In genomic region chr19:34998777-34999497, GRCh38 we compare ENCODE assay signal across 8 cellular contexts. TPM values are rescaled to one million over a fixed set of nuclear protein-coding genes. Genes with fewer than 3 reads are reported as not detected.
DNase-seq lines count a peak whose midpoint lies in the region; ATAC-seq and TF ChIP-seq lines count a peak whose summit lies in the region.

No MANE protein-coding gene starts in this region.

- H3K36me3 ChIP-seq in right atrium auricular region (no peaks in the 10 kb centered on the region), skeletal muscle satellite cell (ENCODE audit: insufficient read depth, low read length) (peaks cover 6% of the 10 kb centered on the region)

- H3K9me3 ChIP-seq in right atrium auricular region (no peaks in the 10 kb centered on the region), skeletal muscle satellite cell (replicated peaks; ENCODE audit: low read length) (no peaks in the 10 kb centered on the region)

- CTCF ChIA-PET in activated CD8-positive, alpha-beta T cell treated with anti-CD3 and anti-CD28 coated beads for 36 hours (lab: Charles Lee): interaction anchor here (3.5 to 5.1 kb wide), 2 partner anchors 14 to 27 kb away, joined by 18 to 31 read pairs; no protein-coding TSS in a partner anchor

- H3K27me3 Mint-ChIP-seq in activated CD8-positive, alpha-beta T cell treated with anti-CD3 and anti-CD28 coated beads for 36 hours: no peaks in the 10 kb centered on the region

- intact Hi-C loops in activated CD8-positive, alpha-beta T cell treated with anti-CD3 and anti-CD28 coated beads for 36 hours (cut with micrococcal nuclease): no loop called here

- peak; percentile 1 for ATAC-seq in activated CD8-positive, alpha-beta T cell treated with anti-CD3 and anti-CD28 coated beads for 36 hours
- ATAC-seq in GM18502 (IDR thresholded peaks at IDR 0.05; ENCODE audit: poor library complexity, unreplicated experiment): no peak

- in situ Hi-C loops in GM13977 (cut with MboI; ENCODE audit: low pct_unique_long_range_greater_than_20kb, low sequenced_read_pairs, unreplicated experiment): no loop called here

- H3K4me3 Mint-ChIP-seq in activated CD8-positive, alpha-beta T cell treated with anti-CD3 and anti-CD28 coated beads for 36 hours: peak overlapping the region; percentile 99

- no peak for TF ChIP-seq CTCF in GM13977 (IDR thresholded peaks at IDR 0.05; ENCODE audit: extremely low read depth, insufficient read depth, missing control alignments)
- no peak for TF ChIP-seq CTCF in activated CD8-positive, alpha-beta T cell treated with anti-CD3 and anti-CD28 coated beads for 36 hours (IDR thresholded peaks at IDR 0.05)
- TF ChIP-seq CTCF in right atrium auricular region (IDR thresholded peaks at IDR 0.05): no peak

- H3K27ac Mint-ChIP-seq in activated CD8-positive, alpha-beta T cell treated with anti-CD3 and anti-CD28 coated beads for 36 hours: peak overlapping the region; percentile 87

- H3K27me3 ChIP-seq in right atrium auricular region (no peaks in the 10 kb centered on the region), skeletal muscle satellite cell (ENCODE audit: control insufficient read depth, insufficient read depth, low read length) (no peaks in the 10 kb centered on the region)

- H3K27ac ChIP-seq in right atrium auricular region: peak overlapping the region; percentile 98

- peak overlapping the region; percentile 89 for H3K9ac ChIP-seq in skeletal muscle satellite cell (ENCODE audit: low read depth, low read length)

- H3K4me3 ChIP-seq in right atrium auricular region (peak overlapping the region; percentile 73 to 97), skeletal muscle satellite cell (ENCODE audit: low read length) (peak overlapping the region; percentile 75)

- H3K9me3 Mint-ChIP-seq in activated CD8-positive, alpha-beta T cell treated with anti-CD3 and anti-CD28 coated beads for 36 hours: no peaks in the 10 kb centered on the region

- POLR2A ChIA-PET in activated CD8-positive, alpha-beta T cell treated with anti-CD3 and anti-CD28 coated beads for 36 hours (lab: Charles Lee): interaction anchor here (1.0 to 2.9 kb wide), 5 partner anchors 9 to 31 kb away, joined by 3 to 16 read pairs (median 8); no protein-coding TSS in a partner anchor

- H3K36me3 Mint-ChIP-seq in activated CD8-positive, alpha-beta T cell treated with anti-CD3 and anti-CD28 coated beads for 36 hours (ENCODE audit: low read depth): peaks cover 29% of the 10 kb centered on the region

- DNase-seq in GM13977 (ENCODE audit: low spot score): peak; percentile 76
- no peak for DNase-seq in activated CD8-positive, alpha-beta T cell treated with anti-CD3 and anti-CD28 coated beads for 36 hours
- no peak for DNase-seq in right atrium auricular region (ENCODE audit: low spot score)
- no peak for DNase-seq in RKO (ENCODE audit: low spot score)
- no peak for DNase-seq in NCI-H524 (lab: John Stamatoyannopoulos, UW)
- DNase-seq in stimulated activated naive CD4-positive, alpha-beta T cell treated with Interleukin-2 at 50 U/mL for 16 hours (lab: John Stamatoyannopoulos, UW): no peak

- H3K4me1 Mint-ChIP-seq in activated CD8-positive, alpha-beta T cell treated with anti-CD3 and anti-CD28 coated beads for 36 hours (ENCODE audit: low read depth): peaks cover 48% of the 10 kb centered on the region

- peaks cover 0 to 69% of the 10 kb centered on the region in 2 donors for H3K4me1 ChIP-seq in right atrium auricular region
- H3K4me1 ChIP-seq in skeletal muscle satellite cell (ENCODE audit: control insufficient read depth, insufficient read depth, low read length): peaks cover 22% of the 10 kb centered on the region

- peak overlapping the region; percentile 98 for H3K4me2 ChIP-seq in skeletal muscle satellite cell (ENCODE audit: low read length)

RNA-seq across cellular contexts. Expression of gene GRAMD1A, which starts 1.2 kb away (rescaled TPM):
- 100 to 1,000 TPM; 128 to 134 TPM for total RNA-seq in activated CD8-positive, alpha-beta T cell treated with anti-CD3 and anti-CD28 coated beads for 36 hours
- 10 to 100 TPM; 29.6 to 37.7 TPM for total RNA-seq in right atrium auricular region
- total RNA-seq in skeletal muscle satellite cell (2012; rRNA removed): 17.7 and 17.9 TPM in 2 replicates

RNA-seq across cellular contexts. Expression of gene SCN1B, which starts 31.3 kb away (rescaled TPM):
- under 1 TPM; 0.63 to 0.90 TPM for total RNA-seq in activated CD8-positive, alpha-beta T cell treated with anti-CD3 and anti-CD28 coated beads for 36 hours
- 100 to 1,000 TPM in 1 of 2 donors, 10 to 100 TPM in 1; 57.3 to 119 TPM for total RNA-seq in right atrium auricular region
- 0.76 and 0.87 TPM in 2 replicates for total RNA-seq in skeletal muscle satellite cell (2012; rRNA removed)

RNA-seq across cellular contexts. Expression of gene ZNF792, which starts 34.9 kb away (rescaled TPM):
- total RNA-seq in activated CD8-positive, alpha-beta T cell treated with anti-CD3 and anti-CD28 coated beads for 36 hours: 1 to 10 TPM; 5.1 to 5.6 TPM
- total RNA-seq in right atrium auricular region: 1 to 10 TPM; 4.4 to 5.9 TPM
- 3.0 and 3.1 TPM in 2 replicates for total RNA-seq in skeletal muscle satellite cell (2012; rRNA removed)

RNA-seq across cellular contexts. Expression of gene HPN, which starts 42.6 kb away (rescaled TPM):
- total RNA-seq in activated CD8-positive, alpha-beta T cell treated with anti-CD3 and anti-CD28 coated beads for 36 hours: under 1 TPM in 1 of 2 experiments, not detected in 1; 0.11 TPM
- total RNA-seq in right atrium auricular region: 1 to 10 TPM; 2.5 to 7.2 TPM
- total RNA-seq in skeletal muscle satellite cell (2012; rRNA removed): not detected in 2 replicates

Comparison
In these comparisons a context has a peak if more than half of its experiments do, and no peak if none do; other contexts are left out.
1. RNA of gene SCN1B, which starts 31.3 kb away (total RNA-seq): 57.3 to 119 TPM in right atrium auricular region; 0.63 to 0.90 TPM in activated CD8-positive, alpha-beta T cell treated with anti-CD3 and anti-CD28 coated beads for 36 hours; every median in the first group is over 10 times any median in the second.